Comparison of ENCODE assay signal across 8 cellular contexts in the genomic region with DNA sequence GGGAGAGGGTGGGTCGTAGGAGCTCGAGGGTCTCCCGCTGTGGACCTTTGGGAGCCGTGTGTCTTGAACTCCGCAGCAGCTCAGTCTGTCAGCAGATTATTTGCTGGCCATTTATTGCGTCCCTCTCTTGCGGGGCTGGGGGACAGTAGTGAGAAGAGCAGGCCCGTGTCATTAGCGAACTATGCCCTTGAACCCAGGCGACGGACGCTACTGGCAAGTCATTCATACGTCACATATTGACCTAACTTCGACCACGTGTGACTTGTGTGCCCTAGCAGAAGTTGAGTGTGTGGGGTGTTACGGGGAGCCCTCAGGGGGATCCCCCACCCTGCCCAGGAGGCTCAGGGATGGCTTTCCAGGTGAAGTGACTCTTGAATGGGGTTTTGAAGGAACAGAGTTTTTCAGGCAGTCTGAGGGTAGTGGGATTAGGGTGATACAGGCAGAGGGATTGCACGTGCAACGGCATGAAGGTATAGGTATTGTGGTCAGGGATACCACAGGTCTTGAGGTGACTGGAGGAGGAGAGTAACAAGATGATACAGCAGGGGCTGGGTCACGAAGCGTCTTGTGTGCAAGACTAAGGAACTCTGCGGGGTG. TPM values are rescaled to one million over a fixed set of nuclear protein-coding genes. Genes with fewer than 3 reads are reported as not detected.
DNase-seq lines count a peak whose midpoint lies in the region; ATAC-seq and TF ChIP-seq lines count a peak whose summit lies in the region.

No MANE protein-coding gene starts in this region.

- DNase-seq in activated CD4-positive, alpha-beta T cell treated with anti-CD3 and anti-CD28 coated beads, Interleukin-2, amount 10 ng/mL, durations not matched to agents 24 days and 14 days, result peak; percentile 79
- no peak for DNase-seq in activated CD4-positive, alpha-beta T cell treated with anti-CD3 and anti-CD28 coated beads for 1 hour
- DNase-seq in KBM-7 (peak; percentile 61), right atrium auricular region (ENCODE audit: low spot score) (no peak), spleen (no peak), globus pallidus (ENCODE audit: low spot score) (no peak)
- peak in 2 of 3 experiments; percentile 47 to 64 for DNase-seq in activated CD8-positive, alpha-beta memory T cell treated with anti-CD3 and anti-CD28 coated beads for 48 hours (ENCODE audit: low read depth in 2 of 3, low spot score in 2 of 3)

- H3K27me3 Mint-ChIP-seq in activated CD4-positive, alpha-beta T cell treated with anti-CD3 and anti-CD28 coated beads, Interleukin-2, amount 10 ng/mL, durations not matched to agents 24 days and 14 days, result no peaks in the 10 kb centered on the region

- no peak for TF ChIP-seq CTCF in right atrium auricular region (IDR thresholded peaks at IDR 0.05)
- TF ChIP-seq CTCF in spleen (IDR thresholded peaks at IDR 0.05 in 8 of 11, conservative IDR thresholded peaks at IDR 0.05 in 3 of 11), result no peak

- H3K27me3 ChIP-seq in right atrium auricular region (no peaks in the 10 kb centered on the region), spleen (replicated peaks in 1 of 7) (no peaks in the 10 kb centered on the region)

- H3K4me1 ChIP-seq in right atrium auricular region (peaks cover 0 to 17% of the 10 kb centered on the region in 2 donors), spleen (peaks cover 9 to 55% (median 24%) of the 10 kb centered on the region in 6 donors)

- H3K4me1 Mint-ChIP-seq in activated CD4-positive, alpha-beta T cell treated with anti-CD3 and anti-CD28 coated beads, Interleukin-2, amount 10 ng/mL, durations not matched to agents 24 days and 14 days, result peaks cover 42% of the 10 kb centered on the region

- H3K9me3 ChIP-seq in right atrium auricular region (no peaks in the 10 kb centered on the region), spleen (no peaks in the 10 kb centered on the region)

- H3K36me3 Mint-ChIP-seq in activated CD4-positive, alpha-beta T cell treated with anti-CD3 and anti-CD28 coated beads, Interleukin-2, amount 10 ng/mL, durations not matched to agents 24 days and 14 days (ENCODE audit: low read depth), result peaks cover 36% of the 10 kb centered on the region

- in situ Hi-C loops in KBM-7 (cut with MboI; ENCODE audit: low pct_unique_long_range_greater_than_20kb, low sequenced_read_pairs), result no loop called here

- H3K4me3 ChIP-seq in right atrium auricular region (peak overlapping the region; percentile 53 to 64), spleen (peak overlapping the region; percentile 71 to 91 (median 77))

- peak overlapping the region; percentile 89 for H3K4me3 Mint-ChIP-seq in activated CD4-positive, alpha-beta T cell treated with anti-CD3 and anti-CD28 coated beads, Interleukin-2, amount 10 ng/mL, durations not matched to agents 24 days and 14 days

- H3K27ac Mint-ChIP-seq in activated CD4-positive, alpha-beta T cell treated with anti-CD3 and anti-CD28 coated beads, Interleukin-2, amount 10 ng/mL, durations not matched to agents 24 days and 14 days, result peak overlapping the region; percentile 90

- ATAC-seq in GM21447 (IDR thresholded peaks at IDR 0.05; ENCODE audit: unreplicated experiment), result no peak

- H3K27ac ChIP-seq in right atrium auricular region (peak overlapping the region in 1 of 2 donors; percentile 31), spleen (peak overlapping the region in 6 of 8 donors; percentile 75 to 90 (median 86))

- peaks cover 7% of the 10 kb centered on the region for H3K36me3 ChIP-seq in right atrium auricular region
- peaks cover 0 to 25% (median 13%) of the 10 kb centered on the region in 6 donors for H3K36me3 ChIP-seq in spleen

- TF ChIP-seq POLR2A in spleen (IDR thresholded peaks at IDR 0.05), result no peak

- H3K9me3 Mint-ChIP-seq in activated CD4-positive, alpha-beta T cell treated with anti-CD3 and anti-CD28 coated beads, Interleukin-2, amount 10 ng/mL, durations not matched to agents 24 days and 14 days, result no peaks in the 10 kb centered on the region

- WGBS in spleen, 5 donors, result 5 to 9% (median 5%) methylated on average over 8 to 21 of the region's 21 CpGs

- intact Hi-C loops in activated CD4-positive, alpha-beta T cell treated with anti-CD3 and anti-CD28 coated beads, Interleukin-2, amount 10 ng/mL, durations not matched to agents 24 days and 14 days (cut with micrococcal nuclease), result loop anchor here (1.0 to 5.0 kb wide), 5 partner anchors 33 to 663 kb away; a partner anchor contains a TSS
- intact Hi-C loops in spleen (cut with DNase I; ENCODE audit: low total_unique reads), result loop anchor here (10.0 kb wide), 1 partner anchor 356 kb away; no protein-coding TSS in a partner anchor

RNA-seq across cellular contexts. Expression of a gene that starts 13.0 kb away (rescaled TPM):
- total RNA-seq in activated CD4-positive, alpha-beta T cell treated with anti-CD3 and anti-CD28 coated beads, Interleukin-2, amount 10 ng/mL, durations not matched to agents 24 days and 14 days, result 143 and 145 TPM in 2 replicates
- total RNA-seq in right atrium auricular region (1 to 10 TPM; 6.2 to 8.1 TPM), spleen (10 to 100 TPM; 15.1 to 26.2 (median 22.4) TPM)
- polyA plus RNA-seq in spleen, result 10 to 100 TPM; 23.6 to 29.0 (median 28.9) TPM

RNA-seq across cellular contexts. Expression of a gene that starts 34.0 kb away (rescaled TPM):
- 47.5 and 50.7 TPM in 2 replicates for total RNA-seq in activated CD4-positive, alpha-beta T cell treated with anti-CD3 and anti-CD28 coated beads, Interleukin-2, amount 10 ng/mL, durations not matched to agents 24 days and 14 days
- total RNA-seq in right atrium auricular region, result 10 to 100 TPM in 1 of 2 donors, 1 to 10 TPM in 1; 7.4 to 12.6 TPM
- total RNA-seq in spleen, result 10 to 100 TPM; 14.0 to 25.7 (median 22.5) TPM
- 10 to 100 TPM; 24.7 to 26.6 (median 26.6) TPM for polyA plus RNA-seq in spleen

Comparison
In these comparisons a context has a peak if more than half of its experiments do, and no peak if none do; other contexts are left out.
1. DNase-seq: peak in activated CD4-positive, alpha-beta T cell treated with anti-CD3 and anti-CD28 coated beads, Interleukin-2, amount 10 ng/mL, durations not matched to agents 24 days and 14 days (single experiment), KBM-7 (single experiment) and activated CD8-positive, alpha-beta memory T cell treated with anti-CD3 and anti-CD28 coated beads for 48 hours (2 of 3); none in activated CD4-positive, alpha-beta T cell treated with anti-CD3 and anti-CD28 coated beads for 1 hour (single experiment), right atrium auricular region (single experiment), spleen (single experiment) and globus pallidus (single experiment).